Comparison of ENCODE assay signal across 8 cellular contexts in the genomic region with DNA sequence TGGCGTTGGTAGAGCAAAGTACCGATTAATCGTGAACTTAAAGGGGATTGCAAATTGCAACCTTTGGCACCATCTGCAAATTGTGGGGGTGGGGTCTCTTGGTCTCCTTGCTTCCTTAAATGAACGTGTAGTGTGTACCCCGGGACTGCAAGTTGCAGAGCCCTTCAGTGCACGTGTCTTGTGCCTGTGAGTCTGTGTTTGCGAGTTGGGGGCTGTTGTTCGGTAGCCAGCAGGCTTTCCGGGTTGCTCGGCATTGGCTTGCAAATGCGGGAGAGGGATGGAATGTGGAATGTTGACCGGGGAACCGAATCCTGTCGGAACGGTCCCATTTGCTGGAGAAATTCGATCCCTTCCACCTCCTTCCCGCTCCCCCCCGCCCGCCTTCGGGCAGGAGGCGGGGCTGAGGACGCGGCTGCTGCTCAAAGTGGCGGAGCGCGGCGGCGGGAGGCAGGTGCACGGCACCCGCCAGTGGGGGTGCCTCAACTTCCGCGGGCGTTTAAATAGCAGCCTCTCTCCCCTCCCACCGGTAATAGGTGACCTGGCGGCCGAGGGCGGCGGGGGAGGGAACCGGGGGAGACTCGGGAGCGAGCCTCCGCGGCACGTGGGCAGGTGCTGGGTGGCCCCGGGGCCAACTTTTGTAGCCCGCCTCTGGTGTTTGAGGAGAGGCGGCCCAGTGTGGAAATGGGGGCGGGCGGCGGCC. TPM values are rescaled to one million over a fixed set of nuclear protein-coding genes. Genes with fewer than 3 reads are reported as not detected.
DNase-seq lines count a peak whose midpoint lies in the region; ATAC-seq and TF ChIP-seq lines count a peak whose summit lies in the region.

No MANE protein-coding gene starts in this region.

- DNase-seq in EH (ENCODE audit: low read depth): peak; percentile 89
- peak; percentile 98 for DNase-seq in GM23338 (ENCODE audit: low spot score)
- peak; percentile 80 to 82 for DNase-seq in Kasumi-1 (lab: John Stamatoyannopoulos, UW)
- DNase-seq in RWPE1 (ENCODE audit: low spot score): peak; percentile 84
- DNase-seq in activated T-helper 9 cell treated with anti-CD3 and anti-CD28 coated beads, Interleukin-2, amount 50 U/mL, for 16 hours (ENCODE audit: low read depth): peak; percentile 72
- peak; percentile 83 for DNase-seq in fibroblast of pulmonary artery (ENCODE audit: low read depth)
- DNase-seq in natural killer cell treated with Interleukin-12 subunit alpha and Interleukin-12 subunit beta and Interleukin-15 and Interleukin-18, amount 100 ng/mL, for 72 hours (ENCODE audit: low spot score): peak; percentile 84
- peak; percentile 80 for DNase-seq in stimulated activated naive CD4-positive, alpha-beta T cell treated with Interleukin-2 at 50 U/mL for 16 hours (lab: John Stamatoyannopoulos, UW)

- peak overlapping the region; percentile 100 for H3K27ac Mint-ChIP-seq in GM23338
- peak overlapping the region; percentile 94 to 96 for H3K27ac Mint-ChIP-seq in natural killer cell treated with Interleukin-12 subunit alpha and Interleukin-12 subunit beta and Interleukin-15 and Interleukin-18, amount 100 ng/mL, for 72 hours

- POLR2A ChIA-PET in RWPE1 (lab: Yijun Ruan, JAX; ENCODE audit: low non-redundant PET): no interaction called here

- peaks cover under 1% of the 10 kb centered on the region; the same call in 1 of the 2 replicates for H3K36me3 ChIP-seq in GM23338 (ENCODE audit: insufficient read depth)

- peaks cover 32% of the 10 kb centered on the region for H4K20me1 ChIP-seq in GM23338 (replicated peaks; ENCODE audit: insufficient read depth)

- no peaks in the 10 kb centered on the region for H3K27me3 ChIP-seq in GM23338 (ENCODE audit: insufficient read depth)

- H3K4me1 Mint-ChIP-seq in GM23338: peaks cover 41% of the 10 kb centered on the region
- H3K4me1 Mint-ChIP-seq in natural killer cell treated with Interleukin-12 subunit alpha and Interleukin-12 subunit beta and Interleukin-15 and Interleukin-18, amount 100 ng/mL, for 72 hours (ENCODE audit: low read depth in 2 of 2): peaks cover 20 to 22% of the 10 kb centered on the region in 2 donors

- 0 out of 2 replicates have a peak, but pooled peaks cover 8% of the 10 kb centered on the region for H3F3A ChIP-seq in GM23338 (replicated peaks; ENCODE audit: low read depth)

- H3K27me3 Mint-ChIP-seq in GM23338 (ENCODE audit: insufficient read depth, low read depth, poor library complexity): peaks cover 18% of the 10 kb centered on the region
- H3K27me3 Mint-ChIP-seq in natural killer cell treated with Interleukin-12 subunit alpha and Interleukin-12 subunit beta and Interleukin-15 and Interleukin-18, amount 100 ng/mL, for 72 hours: no peaks in the 10 kb centered on the region

- H3K4me1 ChIP-seq in GM23338 (ENCODE audit: insufficient read depth): peaks cover 40% of the 10 kb centered on the region

- H3K79me2 ChIP-seq in GM23338 (replicated peaks; ENCODE audit: insufficient read depth): peaks cover 65% of the 10 kb centered on the region

- H3K27ac ChIP-seq in GM23338 (ENCODE audit: low read depth): peak overlapping the region; percentile 100
- H3K27ac ChIP-seq in RWPE1: peak overlapping the region; percentile 99

- H3K4me2 ChIP-seq in GM23338: peak overlapping the region; percentile 86

- H3K4me3 Mint-ChIP-seq in GM23338: peak overlapping the region; percentile 99
- H3K4me3 Mint-ChIP-seq in natural killer cell treated with Interleukin-12 subunit alpha and Interleukin-12 subunit beta and Interleukin-15 and Interleukin-18, amount 100 ng/mL, for 72 hours: peak overlapping the region; percentile 100

- H2AFZ ChIP-seq in GM23338: no peak overlapping the region

- H3K4me3 ChIP-seq in GM23338 (peak overlapping the region; percentile 66), fibroblast of pulmonary artery (replicated peaks; ENCODE audit: low read depth, low read length) (peak overlapping the region; percentile 95)

- ATAC-seq in GM23338: peak; percentile 70
- peak; percentile 53 to 54 for ATAC-seq in natural killer cell treated with Interleukin-12 subunit alpha and Interleukin-12 subunit beta and Interleukin-15 and Interleukin-18, amount 100 ng/mL, for 72 hours

- no peaks in the 10 kb centered on the region for H3K9me2 ChIP-seq in GM23338 (ENCODE audit: insufficient read depth)

- CTCF ChIA-PET in RWPE1 (lab: Yijun Ruan, JAX): no interaction called here

- H3K36me3 Mint-ChIP-seq in GM23338 (ENCODE audit: low read depth): peaks cover 28% of the 10 kb centered on the region
- H3K36me3 Mint-ChIP-seq in natural killer cell treated with Interleukin-12 subunit alpha and Interleukin-12 subunit beta and Interleukin-15 and Interleukin-18, amount 100 ng/mL, for 72 hours: no peaks in the 10 kb centered on the region

- TF ChIP-seq CTCF in GM23338 (conservative IDR thresholded peaks at IDR 0.05; ENCODE audit: low read depth in 2 of 2): no peak
- TF ChIP-seq CTCF in RWPE1 (conservative IDR thresholded peaks at IDR 0.05; ENCODE audit: low read depth): no peak
- no peak for TF ChIP-seq CTCF in fibroblast of pulmonary artery (IDR thresholded peaks at IDR 0.05; ENCODE audit: low read length, missing control alignments)

- peaks cover 3% of the 10 kb centered on the region; the same call in 2 of the 3 replicates for H3K9me3 Mint-ChIP-seq in GM23338
- H3K9me3 Mint-ChIP-seq in natural killer cell treated with Interleukin-12 subunit alpha and Interleukin-12 subunit beta and Interleukin-15 and Interleukin-18, amount 100 ng/mL, for 72 hours: no peaks in the 10 kb centered on the region

TF ChIP-seq in GM23338, 12 proteins besides CTCF, POLR2A, EP300 and RAD21:
- peak; percentile 77 for TF ChIP-seq ETS1 (IDR thresholded peaks at IDR 0.05)
- peak; percentile 91 for TF ChIP-seq POLR2AphosphoS5 (IDR thresholded peaks at IDR 0.05; ENCODE audit: low read depth)
- 0 out of 2 replicates have a peak, but pooled peaks have one; percentile 24 for TF ChIP-seq NANOG (IDR thresholded peaks at IDR 0.05; ENCODE audit: borderline replicate concordance)
- TF ChIP-seq EZH2phosphoT487 (IDR thresholded peaks at IDR 0.05; ENCODE audit: unreplicated experiment): no peak
- TF ChIP-seq CREB1 (CRISPR knock-in tag; IDR thresholded peaks at IDR 0.05; ENCODE audit: low read depth): peak; percentile 39; the same call in 1 of the 2 replicates

RNA-seq across cellular contexts. Expression of gene JADE1, which starts 1.5 kb away (rescaled TPM):
- 156 and 158 TPM in 2 replicates for total RNA-seq in GM23338 (2014; rRNA removed; shearing (Covaris generic))
- 75.5 and 84.2 TPM in 2 replicates for polyA plus RNA-seq in GM23338 (2016; fragmentation: Nextera tagmentation; extraction: Ambion mirVana)
- total RNA-seq in natural killer cell treated with Interleukin-12 subunit alpha and Interleukin-12 subunit beta and Interleukin-15 and Interleukin-18, amount 100 ng/mL, for 72 hours: 10 to 100 TPM; 21.7 to 33.6 TPM

Comparison
In these comparisons a context has a peak if more than half of its experiments do, and no peak if none do; other contexts are left out.
1. Peak in every context shown above with its lines: DNase-seq, ATAC-seq, H3K4me3 ChIP-seq and H3K27ac ChIP-seq.